In the genomic region with DNA sequence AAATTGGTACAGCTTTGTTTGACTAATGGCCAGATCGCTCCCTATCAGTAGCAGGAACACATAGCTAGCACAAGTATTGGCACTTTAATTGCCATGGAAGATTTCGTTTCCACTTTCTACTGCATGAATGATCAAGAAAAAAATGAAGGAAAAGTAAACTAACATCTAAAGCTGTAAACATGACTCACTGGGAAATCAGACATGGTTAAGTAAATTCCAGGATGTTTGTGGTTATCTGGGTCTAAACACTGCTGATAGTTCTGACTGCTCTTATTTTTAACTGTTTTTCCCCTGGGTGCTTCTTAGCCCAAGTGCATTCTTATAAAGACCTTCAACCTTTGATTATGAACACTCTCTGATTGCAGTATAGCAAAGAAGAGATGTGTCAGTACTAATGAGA, we compare ENCODE assay signal across 1 cellular context.
TF ChIP-seq lines count a peak whose summit lies in the region.

No MANE protein-coding gene starts in this region.

TF ChIP-seq in Ishikawa, 13 proteins besides CTCF, POLR2A, EP300 and RAD21 (continued from another document):
- TF ChIP-seq, protein P1, sequence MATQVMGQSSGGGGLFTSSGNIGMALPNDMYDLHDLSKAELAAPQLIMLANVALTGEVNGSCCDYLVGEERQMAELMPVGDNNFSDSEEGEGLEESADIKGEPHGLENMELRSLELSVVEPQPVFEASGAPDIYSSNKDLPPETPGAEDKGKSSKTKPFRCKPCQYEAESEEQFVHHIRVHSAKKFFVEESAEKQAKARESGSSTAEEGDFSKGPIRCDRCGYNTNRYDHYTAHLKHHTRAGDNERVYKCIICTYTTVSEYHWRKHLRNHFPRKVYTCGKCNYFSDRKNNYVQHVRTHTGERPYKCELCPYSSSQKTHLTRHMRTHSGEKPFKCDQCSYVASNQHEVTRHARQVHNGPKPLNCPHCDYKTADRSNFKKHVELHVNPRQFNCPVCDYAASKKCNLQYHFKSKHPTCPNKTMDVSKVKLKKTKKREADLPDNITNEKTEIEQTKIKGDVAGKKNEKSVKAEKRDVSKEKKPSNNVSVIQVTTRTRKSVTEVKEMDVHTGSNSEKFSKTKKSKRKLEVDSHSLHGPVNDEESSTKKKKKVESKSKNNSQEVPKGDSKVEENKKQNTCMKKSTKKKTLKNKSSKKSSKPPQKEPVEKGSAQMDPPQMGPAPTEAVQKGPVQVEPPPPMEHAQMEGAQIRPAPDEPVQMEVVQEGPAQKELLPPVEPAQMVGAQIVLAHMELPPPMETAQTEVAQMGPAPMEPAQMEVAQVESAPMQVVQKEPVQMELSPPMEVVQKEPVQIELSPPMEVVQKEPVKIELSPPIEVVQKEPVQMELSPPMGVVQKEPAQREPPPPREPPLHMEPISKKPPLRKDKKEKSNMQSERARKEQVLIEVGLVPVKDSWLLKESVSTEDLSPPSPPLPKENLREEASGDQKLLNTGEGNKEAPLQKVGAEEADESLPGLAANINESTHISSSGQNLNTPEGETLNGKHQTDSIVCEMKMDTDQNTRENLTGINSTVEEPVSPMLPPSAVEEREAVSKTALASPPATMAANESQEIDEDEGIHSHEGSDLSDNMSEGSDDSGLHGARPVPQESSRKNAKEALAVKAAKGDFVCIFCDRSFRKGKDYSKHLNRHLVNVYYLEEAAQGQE (IDR thresholded peaks at IDR 0.05; ENCODE audit: low read depth) = no peak
- TF ChIP-seq CEBPB (IDR thresholded peaks at IDR 0.05) (no peak), TAF1 (IDR thresholded peaks at IDR 0.05; ENCODE audit: low read depth) (no peak)
